8 cellular contexts compared by ENCODE assay signal in the genomic region with DNA sequence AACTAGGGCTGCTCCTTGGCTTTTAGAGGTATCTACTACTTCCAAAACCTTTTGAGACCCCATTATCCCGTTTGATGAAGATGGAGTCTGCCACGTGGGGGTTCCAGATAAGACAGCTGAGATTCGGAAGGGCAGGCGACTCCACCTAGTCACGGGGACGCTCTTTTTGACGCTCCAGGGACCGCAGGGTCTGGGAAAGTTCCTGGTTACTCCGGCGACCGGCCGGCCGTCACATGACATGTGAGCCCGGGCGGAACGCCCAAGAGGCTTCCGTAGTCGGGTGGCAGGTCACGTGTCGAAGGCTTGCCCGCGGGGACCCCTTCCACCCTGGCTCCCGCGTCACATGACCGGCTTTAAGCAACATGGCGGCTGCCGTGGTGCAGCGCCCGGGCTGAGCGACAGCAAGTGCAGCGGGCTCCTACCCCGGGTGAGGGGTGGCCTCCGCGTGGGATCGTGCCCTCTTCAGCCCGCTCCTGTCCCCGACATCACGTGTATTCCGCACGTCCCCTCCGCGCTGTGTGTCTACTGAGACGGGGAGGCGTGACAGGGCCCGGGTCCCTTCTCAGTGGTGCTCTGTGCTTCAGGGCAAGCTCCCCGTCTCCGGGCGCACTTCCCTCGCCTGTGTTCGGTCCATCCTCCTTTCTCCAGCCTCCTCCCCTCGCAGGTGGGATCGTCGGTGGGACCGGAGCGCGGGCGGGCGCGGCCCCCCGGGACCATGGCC. TPM values are rescaled to one million over a fixed set of nuclear protein-coding genes. Genes with fewer than 3 reads are reported as not detected.
DNase-seq lines count a peak whose midpoint lies in the region; ATAC-seq and TF ChIP-seq lines count a peak whose summit lies in the region.

A gene with protein sequence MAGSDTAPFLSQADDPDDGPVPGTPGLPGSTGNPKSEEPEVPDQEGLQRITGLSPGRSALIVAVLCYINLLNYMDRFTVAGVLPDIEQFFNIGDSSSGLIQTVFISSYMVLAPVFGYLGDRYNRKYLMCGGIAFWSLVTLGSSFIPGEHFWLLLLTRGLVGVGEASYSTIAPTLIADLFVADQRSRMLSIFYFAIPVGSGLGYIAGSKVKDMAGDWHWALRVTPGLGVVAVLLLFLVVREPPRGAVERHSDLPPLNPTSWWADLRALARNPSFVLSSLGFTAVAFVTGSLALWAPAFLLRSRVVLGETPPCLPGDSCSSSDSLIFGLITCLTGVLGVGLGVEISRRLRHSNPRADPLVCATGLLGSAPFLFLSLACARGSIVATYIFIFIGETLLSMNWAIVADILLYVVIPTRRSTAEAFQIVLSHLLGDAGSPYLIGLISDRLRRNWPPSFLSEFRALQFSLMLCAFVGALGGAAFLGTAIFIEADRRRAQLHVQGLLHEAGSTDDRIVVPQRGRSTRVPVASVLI (plus strand): TSS at position 342 of the 721 bp plus-strand sequence. CDS start 374 bp downstream, at position 716.

- peaks cover 18 to 42% (median 25%) of the 10 kb centered on the region in 10 experiments for H3K4me1 ChIP-seq in BLaER1 treated with 17β-estradiol and CSF1 and Interleukin-3, amounts not matched to agents 10 nM and 100 nM
- peaks cover 0 to 27% (median 18%) of the 10 kb centered on the region in 4 donors for H3K4me1 ChIP-seq in liver (ENCODE audit: control insufficient read depth in 4 of 4, insufficient read depth in 4 of 4, low read length in 3 of 4)

- DNase-seq in NCI-H82 (lab: John Stamatoyannopoulos, UW) (peak; percentile 97), dorsolateral prefrontal cortex (peak; percentile 95 to 99 (median 98))
- DNase-seq in activated CD4-positive, alpha-beta T cell treated with anti-CD3 and anti-CD28 coated beads, Interleukin-2, amount 50 U/mL, for 48 hours: peak; percentile 95 to 96
- peak; percentile 95 for DNase-seq in stimulated activated CD4-positive, alpha-beta T cell treated with anti-CD3 and anti-CD28 coated beads, Interleukin-4, amount 100 ng/mL, for 24 hours

- peak within 1 kb of the TSS; percentile 69 to 90 (median 86) for H3K27ac ChIP-seq in BLaER1 treated with 17β-estradiol and CSF1 and Interleukin-3, amounts not matched to agents 10 nM and 100 nM
- H3K27ac ChIP-seq in dorsolateral prefrontal cortex (peak within 1 kb of the TSS; percentile 39 to 96 (median 89)), liver (ENCODE audit: low read depth in 1 of 2, low read length in 2 of 2) (peak within 1 kb of the TSS; percentile 15 to 38)

- H3K4me2 ChIP-seq in BLaER1 treated with 17β-estradiol and CSF1 and Interleukin-3, amounts not matched to agents 10 nM and 100 nM: peak within 1 kb of the TSS; percentile 86 to 100 (median 97)

- TF ChIP-seq CTCF in dorsolateral prefrontal cortex (IDR thresholded peaks at IDR 0.05 in 54 of 56, conservative IDR thresholded peaks at IDR 0.05 in 2 of 56; ENCODE audit: low read depth in 1 of 56, partially characterized antibody in 56 of 56) (peak in 32 of 56 donors; percentile 6 to 53 (median 26)), liver (IDR thresholded peaks at IDR 0.05; ENCODE audit: low read depth, low read length, missing input control) (no peak)

- peaks cover 13 to 36% (median 25%) of the 10 kb centered on the region in 11 experiments; a peak in 19 of 22 replicates for H3K36me3 ChIP-seq in BLaER1 treated with 17β-estradiol and CSF1 and Interleukin-3, amounts not matched to agents 10 nM and 100 nM
- H3K36me3 ChIP-seq in liver (ENCODE audit: control insufficient read depth in 4 of 4, insufficient read depth in 3 of 4, low read depth in 1 of 4, low read length in 3 of 4): peaks cover 0 to 7% (median 0%) of the 10 kb centered on the region in 4 donors

- TF ChIP-seq RAD21 in liver (IDR thresholded peaks at IDR 0.05): no peak

- intact Hi-C loops in dorsolateral prefrontal cortex (cut with DNase I): loop anchor here (1.0 to 10.0 kb wide), 4 partner anchors 22 to 820 kb away; a partner anchor contains a TSS

- H4K20me1 ChIP-seq in BLaER1 treated with 17β-estradiol and CSF1 and Interleukin-3, amounts not matched to agents 10 nM and 100 nM: peaks cover 0 to 27% (median 0%) of the 10 kb centered on the region in 11 experiments; a peak in 8 of 22 replicates

- ATAC-seq in GM19395 (IDR thresholded peaks at IDR 0.05; ENCODE audit: unreplicated experiment) (peak; percentile 88), HG03565 (IDR thresholded peaks at IDR 0.05; ENCODE audit: unreplicated experiment) (peak; percentile 84)

- under 1% methylated on average over 60 of the region's 60 CpGs for WGBS in liver

- H3K9me3 ChIP-seq in BLaER1 treated with 17β-estradiol and CSF1 and Interleukin-3, amounts not matched to agents 10 nM and 100 nM (replicated peaks in 1 of 11): no peaks in the 10 kb centered on the region
- no peaks in the 10 kb centered on the region for H3K9me3 ChIP-seq in liver (ENCODE audit: control insufficient read depth in 4 of 4, low read length in 3 of 4)

- peak within 1 kb of the TSS; percentile 82 to 95 (median 89) for H3K9ac ChIP-seq in BLaER1 treated with 17β-estradiol and CSF1 and Interleukin-3, amounts not matched to agents 10 nM and 100 nM
- H3K9ac ChIP-seq in liver (ENCODE audit: low read depth in 1 of 2, low read length in 2 of 2): peak within 1 kb of the TSS; percentile 15 to 21

- peak within 1 kb of the TSS; percentile 80 to 97 (median 88) for H3K4me3 ChIP-seq in BLaER1 treated with 17β-estradiol and CSF1 and Interleukin-3, amounts not matched to agents 10 nM and 100 nM
- peak within 1 kb of the TSS; percentile 65 to 100 (median 94) for H3K4me3 ChIP-seq in dorsolateral prefrontal cortex
- H3K4me3 ChIP-seq in liver (ENCODE audit: low read depth in 1 of 3, low read length in 3 of 3): peak within 1 kb of the TSS; percentile 73 to 97 (median 79)

- H3K27me3 ChIP-seq in BLaER1 treated with 17β-estradiol and CSF1 and Interleukin-3, amounts not matched to agents 10 nM and 100 nM: no peaks in the 10 kb centered on the region
- H3K27me3 ChIP-seq in dorsolateral prefrontal cortex: no peaks in the 10 kb centered on the region
- no peaks in the 10 kb centered on the region for H3K27me3 ChIP-seq in liver (ENCODE audit: control insufficient read depth in 4 of 4, insufficient read depth in 4 of 4, low read length in 3 of 4)

TF ChIP-seq in liver, 16 proteins besides CTCF, POLR2A, EP300 and RAD21 (continues in another document):
- TF ChIP-seq TAF1 (conservative IDR thresholded peaks at IDR 0.05) (peak; percentile 35), EGR1 (IDR thresholded peaks at IDR 0.05; ENCODE audit: low read depth in 2 of 2) (peak in 1 of 2 donors; percentile 79), FOXA1 (IDR thresholded peaks at IDR 0.05) (peak; percentile 56), YY1 (IDR thresholded peaks at IDR 0.05) (peak; percentile 100), HNF4A (conservative IDR thresholded peaks at IDR 0.05) (peak in 1 of 2 donors; percentile 33), RXRA (IDR thresholded peaks at IDR 0.05) (peak; percentile 66 to 73), GABPA (IDR thresholded peaks at IDR 0.05 in 1 of 2, conservative IDR thresholded peaks at IDR 0.05 in 1 of 2) (peak in 1 of 2 donors; percentile 85), JUND (IDR thresholded peaks at IDR 0.05) (no peak)
- TF ChIP-seq, protein P1, sequence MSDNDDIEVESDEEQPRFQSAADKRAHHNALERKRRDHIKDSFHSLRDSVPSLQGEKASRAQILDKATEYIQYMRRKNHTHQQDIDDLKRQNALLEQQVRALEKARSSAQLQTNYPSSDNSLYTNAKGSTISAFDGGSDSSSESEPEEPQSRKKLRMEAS (IDR thresholded peaks at IDR 0.05): no peak
- TF ChIP-seq, protein P2, sequence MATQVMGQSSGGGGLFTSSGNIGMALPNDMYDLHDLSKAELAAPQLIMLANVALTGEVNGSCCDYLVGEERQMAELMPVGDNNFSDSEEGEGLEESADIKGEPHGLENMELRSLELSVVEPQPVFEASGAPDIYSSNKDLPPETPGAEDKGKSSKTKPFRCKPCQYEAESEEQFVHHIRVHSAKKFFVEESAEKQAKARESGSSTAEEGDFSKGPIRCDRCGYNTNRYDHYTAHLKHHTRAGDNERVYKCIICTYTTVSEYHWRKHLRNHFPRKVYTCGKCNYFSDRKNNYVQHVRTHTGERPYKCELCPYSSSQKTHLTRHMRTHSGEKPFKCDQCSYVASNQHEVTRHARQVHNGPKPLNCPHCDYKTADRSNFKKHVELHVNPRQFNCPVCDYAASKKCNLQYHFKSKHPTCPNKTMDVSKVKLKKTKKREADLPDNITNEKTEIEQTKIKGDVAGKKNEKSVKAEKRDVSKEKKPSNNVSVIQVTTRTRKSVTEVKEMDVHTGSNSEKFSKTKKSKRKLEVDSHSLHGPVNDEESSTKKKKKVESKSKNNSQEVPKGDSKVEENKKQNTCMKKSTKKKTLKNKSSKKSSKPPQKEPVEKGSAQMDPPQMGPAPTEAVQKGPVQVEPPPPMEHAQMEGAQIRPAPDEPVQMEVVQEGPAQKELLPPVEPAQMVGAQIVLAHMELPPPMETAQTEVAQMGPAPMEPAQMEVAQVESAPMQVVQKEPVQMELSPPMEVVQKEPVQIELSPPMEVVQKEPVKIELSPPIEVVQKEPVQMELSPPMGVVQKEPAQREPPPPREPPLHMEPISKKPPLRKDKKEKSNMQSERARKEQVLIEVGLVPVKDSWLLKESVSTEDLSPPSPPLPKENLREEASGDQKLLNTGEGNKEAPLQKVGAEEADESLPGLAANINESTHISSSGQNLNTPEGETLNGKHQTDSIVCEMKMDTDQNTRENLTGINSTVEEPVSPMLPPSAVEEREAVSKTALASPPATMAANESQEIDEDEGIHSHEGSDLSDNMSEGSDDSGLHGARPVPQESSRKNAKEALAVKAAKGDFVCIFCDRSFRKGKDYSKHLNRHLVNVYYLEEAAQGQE (IDR thresholded peaks at IDR 0.05): peak; percentile 79
- TF ChIP-seq, protein P3, sequence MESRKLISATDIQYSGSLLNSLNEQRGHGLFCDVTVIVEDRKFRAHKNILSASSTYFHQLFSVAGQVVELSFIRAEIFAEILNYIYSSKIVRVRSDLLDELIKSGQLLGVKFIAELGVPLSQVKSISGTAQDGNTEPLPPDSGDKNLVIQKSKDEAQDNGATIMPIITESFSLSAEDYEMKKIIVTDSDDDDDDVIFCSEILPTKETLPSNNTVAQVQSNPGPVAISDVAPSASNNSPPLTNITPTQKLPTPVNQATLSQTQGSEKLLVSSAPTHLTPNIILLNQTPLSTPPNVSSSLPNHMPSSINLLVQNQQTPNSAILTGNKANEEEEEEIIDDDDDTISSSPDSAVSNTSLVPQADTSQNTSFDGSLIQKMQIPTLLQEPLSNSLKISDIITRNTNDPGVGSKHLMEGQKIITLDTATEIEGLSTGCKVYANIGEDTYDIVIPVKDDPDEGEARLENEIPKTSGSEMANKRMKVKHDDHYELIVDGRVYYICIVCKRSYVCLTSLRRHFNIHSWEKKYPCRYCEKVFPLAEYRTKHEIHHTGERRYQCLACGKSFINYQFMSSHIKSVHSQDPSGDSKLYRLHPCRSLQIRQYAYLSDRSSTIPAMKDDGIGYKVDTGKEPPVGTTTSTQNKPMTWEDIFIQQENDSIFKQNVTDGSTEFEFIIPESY (IDR thresholded peaks at IDR 0.05): peak; percentile 97

RNA-seq across cellular contexts. Expression of the gene that starts here (rescaled TPM):
- total RNA-seq in dorsolateral prefrontal cortex (10 to 100 TPM; 13.6 to 33.8 (median 21.2) TPM), liver (10 to 100 TPM; 11.5 to 19.1 TPM)
- polyA plus RNA-seq in liver: 10 to 100 TPM; 12.2 to 20.5 TPM

Comparison
In these comparisons a context has a peak if more than half of its experiments do, and no peak if none do; other contexts are left out.
1. Peak in every context shown above with its lines: DNase-seq, ATAC-seq, H3K4me3 ChIP-seq and H3K27ac ChIP-seq.
2. H3K27ac ChIP-seq: peak in every context shown above with its lines; median percentile 89 in dorsolateral prefrontal cortex; 86 in BLaER1 treated with 17β-estradiol and CSF1 and Interleukin-3, amounts not matched to agents 10 nM and 100 nM; 26 in liver.